30 cellular contexts compared by ENCODE assay signal in genomic region chr1:62544570-62544969, GRCh38. TPM values are rescaled to one million over a fixed set of nuclear protein-coding genes. Genes with fewer than 3 reads are reported as not detected.
DNase-seq lines count a peak whose midpoint lies in the region; ATAC-seq, FAIRE-seq and TF ChIP-seq lines count a peak whose summit lies in the region.
"Had no signal": no experiment of that assay in that cellular context is flagged by ENCODE, and none has a peak within 500 bp of the region (broad histone marks: within the 10 kb centered on the region; RNA-seq: fewer than 3 reads in every experiment).

No MANE protein-coding gene starts in this region.

- TF ChIP-seq POLR2A in A549 (IDR thresholded peaks at IDR 0.05; ENCODE audit: low read length) (no peak), right lobe of liver (IDR thresholded peaks at IDR 0.05) (no peak), erythroblast (IDR thresholded peaks at IDR 0.05; ENCODE audit: low read length) (no peak)

- no peaks in the 10 kb centered on the region for H3K36me3 ChIP-seq in right lobe of liver
- H3K36me3 ChIP-seq: BE2C had no signal

- no peaks in the 10 kb centered on the region for H3K9me3 ChIP-seq in A549
- H3K9me3 ChIP-seq in right lobe of liver: no peaks in the 10 kb centered on the region
- H3K9me3 ChIP-seq: BE2C, BLaER1 had no signal

- H3K4me2 ChIP-seq in A549: peak overlapping the region; percentile 36; the same call in 2 of the 3 replicates
- H3K4me2 ChIP-seq: BLaER1 had no signal

- intact Hi-C loops in right lobe of liver (cut with DNase I): no loop called here

- FAIRE-seq in A549 (lab: Jason Lieb, UNC): no peak
- FAIRE-seq: GM12892, GM18507 had no signal

- H3K4me1 ChIP-seq in A549: peaks cover 6% of the 10 kb centered on the region; the same call in 2 of the 3 replicates
- peaks cover 0 to 6% (median 0%) of the 10 kb centered on the region in 4 donors for H3K4me1 ChIP-seq in right lobe of liver
- H3K4me1 ChIP-seq: BE2C, BLaER1 had no signal

- H3K27ac ChIP-seq in A549 (no peak overlapping the region), right lobe of liver (no peak overlapping the region)
- H3K27ac ChIP-seq: 22Rv1, BLaER1 had no signal

- ATAC-seq in A549 (no peak), left lobe of liver (peak; percentile 40), right lobe of liver (peak in 3 of 4 donors; percentile 38 to 57 (median 45))
- ATAC-seq: GM12878 had no signal

- no peak overlapping the region for H3K4me3 ChIP-seq in A549
- H3K4me3 ChIP-seq in right lobe of liver: peak overlapping the region in 1 of 3 donors; percentile 17
- H3K4me3 ChIP-seq: BLaER1, GM12878 had no signal

- CTCF ChIA-PET in A549 (lab: Yijun Ruan, JAX): no interaction called here

- WGBS in A549 (ENCODE audit: missing lambda C conversion rate): 25% methylated on average over 2 of the region's 2 CpGs
- WGBS in right lobe of liver (ENCODE audit: insufficient coverage, low coverage, low lambda C conversion rate, missing lambda C conversion rate): 13% methylated on average over 2 of the region's 2 CpGs

- TF ChIP-seq CTCF in A549 (IDR thresholded peaks at IDR 0.05): no peak
- TF ChIP-seq CTCF in right lobe of liver (IDR thresholded peaks at IDR 0.05): no peak

- no peak for TF ChIP-seq EP300 in A549 (IDR thresholded peaks at IDR 0.05)

- POLR2A ChIA-PET in A549 (lab: Yijun Ruan, JAX): no interaction called here

- no peak for TF ChIP-seq RAD21 in A549 (conservative IDR thresholded peaks at IDR 0.05 in 1 of 2, IDR thresholded peaks at IDR 0.05 in 1 of 2)

- DNase-seq in A549 (ENCODE audit: low read depth in 1 of 2, low spot score in 1 of 2) (no peak), left lobe of liver (ENCODE audit: low spot score) (no peak), right lobe of liver (no peak), NCI-H2227 (lab: John Stamatoyannopoulos, UW; ENCODE audit: unreplicated experiment) (no peak), erythroblast (lab: John Stamatoyannopoulos, UW) (no peak)
- DNase-seq: ACHN; BE2C; C1 segment of cervical spinal cord; CD4-positive, alpha-beta memory T cell; CD4-positive, CD25-positive, alpha-beta regulatory T cell; CD8-positive, alpha-beta memory T cell; COR-L47; DMS 273 treated with DMSO at 0.1 percent for 48 hours; DMS153; DMS53; DMS79; DND-41; EL; GDM1 had no signal

- H3K27me3 ChIP-seq in right lobe of liver: no peaks in the 10 kb centered on the region
- H3K27me3 ChIP-seq: BE2C, BLaER1 had no signal

TF ChIP-seq in A549, 52 proteins besides CTCF, POLR2A, EP300 and RAD21:
- TF ChIP-seq MAFK (IDR thresholded peaks at IDR 0.05; ENCODE audit: partially characterized antibody) (peak; percentile 49), KDM1A (IDR thresholded peaks at IDR 0.05; ENCODE audit: low read depth) (no peak), HEYL (CRISPR knock-in tag; IDR thresholded peaks at IDR 0.05) (no peak)

RNA-seq across cellular contexts. Expression of gene ANGPTL3, which starts 52.8 kb away (rescaled TPM):
- not detected in 2 replicates for polyA plus RNA-seq in A549 (2011; rRNA removed)
- not detected in 2 replicates for polyA plus RNA-seq in A549 (2012; cell fraction: cytosol; rRNA removed)
- polyA plus RNA-seq in A549 (2012; cell fraction: nucleus; rRNA removed): not detected in 2 replicates
- polyA plus RNA-seq in A549 (2017; fragmentation: RNase III; extraction: RNeasy Plus Mini Kit Qiagen cat#74134 plus additional on column Dnase treatment): not detected in 3 replicates
- not detected in 2 replicates for polyA minus RNA-seq in A549 (2011; rRNA and poly(A)+ RNA removed)
- total RNA-seq in left lobe of liver: 220 TPM
- 100 to 1,000 TPM; 227 to 411 (median 245) TPM for total RNA-seq in right lobe of liver
- total RNA-seq: A172; A673; CD4-positive, alpha-beta memory T cell; CD4-positive, CD25-positive, alpha-beta regulatory T cell; CD8-positive, alpha-beta memory T cell; Daoy; G401 had no signal
- polyA plus RNA-seq: AG04450; CD14-positive monocyte; CD4-positive, alpha-beta memory T cell; CD4-positive, CD25-positive, alpha-beta regulatory T cell; CD8-positive, alpha-beta memory T cell had no signal

Comparison
In these comparisons a context has a peak if more than half of its experiments do, and no peak if none do; other contexts are left out.
1. ATAC-seq: peak in left lobe of liver (single experiment) and right lobe of liver (3 of 4); none in A549 (0 of 2).